In genomic region chr22:50531546-50532352, GRCh38 we compare ENCODE assay signal across 8 cellular contexts. TPM values are rescaled to one million over a fixed set of nuclear protein-coding genes. Genes with fewer than 3 reads are reported as not detected.
DNase-seq lines count a peak whose midpoint lies in the region; ATAC-seq and TF ChIP-seq lines count a peak whose summit lies in the region.

No MANE protein-coding gene starts in this region.

- H3K4me3 Mint-ChIP-seq in chondrocyte (ENCODE audit: unreplicated experiment): peak overlapping the region; percentile 75

- no peak overlapping the region for H3K27ac Mint-ChIP-seq in chondrocyte (ENCODE audit: unreplicated experiment)

- ATAC-seq in left colon (peak; percentile 44), HG03108 (IDR thresholded peaks at IDR 0.05; ENCODE audit: unreplicated experiment) (no peak)

- H3K9ac ChIP-seq in HUES64 (ENCODE audit: low read depth, low read length): peak overlapping the region; percentile 36; the same call in 1 of the 2 replicates

- no peaks in the 10 kb centered on the region for H3K9me3 ChIP-seq in HUES64 (ENCODE audit: insufficient read depth, low read depth, low read length)

- no peaks in the 10 kb centered on the region for H3K36me3 Mint-ChIP-seq in chondrocyte (ENCODE audit: low read depth)

- H3K9me3 Mint-ChIP-seq in chondrocyte (ENCODE audit: low read depth): no peaks in the 10 kb centered on the region

- H3K27ac ChIP-seq in HUES64 (ENCODE audit: low read depth, low read length): no peak overlapping the region

- no peaks in the 10 kb centered on the region for H3K36me3 ChIP-seq in HUES64 (ENCODE audit: insufficient read depth, low read length)

- WGBS in HUES64: 2% methylated on average over 84 of the region's 84 CpGs

- H3K27me3 Mint-ChIP-seq in chondrocyte (ENCODE audit: low read depth): no peaks in the 10 kb centered on the region

- no peaks in the 10 kb centered on the region for H3K4me1 ChIP-seq in HUES64 (ENCODE audit: insufficient read depth, low read length)

- DNase-seq in ELR (ENCODE audit: low read depth) (peak; percentile 68), chondrocyte (ENCODE audit: low spot score) (no peak), left colon (peak; percentile 79 to 86), NCI-H1048 (lab: John Stamatoyannopoulos, UW) (no peak)
- DNase-seq in stimulated activated CD4-positive, alpha-beta T cell treated with anti-CD3 and anti-CD28 coated beads, Interleukin-4, amount 100 ng/mL, for 1 hour: peak; percentile 75

- H3K27me3 ChIP-seq in HUES64 (ENCODE audit: insufficient read depth, low read length): peaks cover 74% of the 10 kb centered on the region

- peak overlapping the region; percentile 53 for H3K4me3 ChIP-seq in HUES64 (ENCODE audit: low read length)
- peak overlapping the region; percentile 53 for H3K4me3 ChIP-seq in WI38 (ENCODE audit: low read depth, low read length)

- H3K4me1 Mint-ChIP-seq in chondrocyte (ENCODE audit: low read depth): peaks cover 45% of the 10 kb centered on the region

- TF ChIP-seq CTCF in WI38 (IDR thresholded peaks at IDR 0.05; ENCODE audit: low read depth, low read length): no peak
- TF ChIP-seq CTCF in chondrocyte (IDR thresholded peaks at IDR 0.05): peak; percentile 19

- intact Hi-C loops in left colon (cut with DNase I, micrococcal nuclease): no loop called here

RNA-seq across cellular contexts. Expression of gene TYMP, which starts 1.9 kb away (rescaled TPM):
- 0.30 TPM for polyA plus RNA-seq in HUES64 (2013, experiment 1 of 2)
- polyA plus RNA-seq in HUES64 (2013, experiment 2 of 2): 0.76 TPM
- total RNA-seq in chondrocyte: 12.5 to 39.5 TPM (median 39.3 TPM) in 3 replicates
- total RNA-seq in left colon: 10 to 100 TPM; 32.0 to 33.0 TPM

RNA-seq across cellular contexts. Expression of gene SCO2, which starts 6.4 kb away (rescaled TPM):
- polyA plus RNA-seq in HUES64 (2013, experiment 1 of 2): 0.50 TPM
- polyA plus RNA-seq in HUES64 (2013, experiment 2 of 2): not detected
- total RNA-seq in chondrocyte: 4.4 to 5.4 TPM in 2 of 3 replicates, not detected in the other
- 1 to 10 TPM; 5.5 to 5.7 TPM for total RNA-seq in left colon

RNA-seq across cellular contexts. Expression of gene KLHDC7B, which starts 13.9 kb away (rescaled TPM):
- not detected for polyA plus RNA-seq in HUES64 (2013, experiment 1 of 2)
- polyA plus RNA-seq in HUES64 (2013, experiment 2 of 2): not detected
- total RNA-seq in chondrocyte: 0.34 to 7.2 TPM (median 6.3 TPM) in 3 replicates
- total RNA-seq in left colon: under 1 TPM in 1 of 2 donors, not detected in 1; 0.17 TPM

RNA-seq across cellular contexts. Expression of gene NCAPH2, which starts 23.7 kb away (rescaled TPM):
- 42.2 TPM for polyA plus RNA-seq in HUES64 (2013, experiment 1 of 2)
- 35.4 TPM for polyA plus RNA-seq in HUES64 (2013, experiment 2 of 2)
- total RNA-seq in chondrocyte (37.4 to 51.2 TPM (median 38.9 TPM) in 3 replicates), left colon (10 to 100 TPM; 26.6 to 27.1 TPM)

RNA-seq across cellular contexts. Expression of gene LMF2, which starts 24.2 kb away (rescaled TPM):
- 26.5 TPM for polyA plus RNA-seq in HUES64 (2013, experiment 1 of 2)
- 23.5 TPM for polyA plus RNA-seq in HUES64 (2013, experiment 2 of 2)
- total RNA-seq in chondrocyte: 111 to 124 TPM (median 120 TPM) in 3 replicates
- 10 to 100 TPM; 58.7 to 59.3 TPM for total RNA-seq in left colon

Comparison
In these comparisons a context has a peak if more than half of its experiments do, and no peak if none do; other contexts are left out.
1. DNase-seq: peak in ELR (single experiment), left colon (2 of 2) and stimulated activated CD4-positive, alpha-beta T cell treated with anti-CD3 and anti-CD28 coated beads, Interleukin-4, amount 100 ng/mL, for 1 hour (single experiment); none in chondrocyte (single experiment) and NCI-H1048 (single experiment).